Comparison of ENCODE assay signal across 8 cellular contexts in genomic region chr3:127590282-127590592, GRCh38. TPM values are rescaled to one million over a fixed set of nuclear protein-coding genes. Genes with fewer than 3 reads are reported as not detected.
DNase-seq lines count a peak whose midpoint lies in the region; ATAC-seq and TF ChIP-seq lines count a peak whose summit lies in the region.

No MANE protein-coding gene starts in this region.

- H3K4me3 Mint-ChIP-seq in T-helper 2 cell treated with Interferon-gamma antibody and Interleukin-4, amounts not matched to agents 5 μg/mL and 100 μg/mL, for 36 hours, result peak overlapping the region; percentile 96
- H3K4me3 Mint-ChIP-seq in endothelial cell (ENCODE audit: unreplicated experiment) (peak overlapping the region; percentile 96), nephron progenitor cell (peak overlapping the region; percentile 89)

- peak; percentile 30 for ATAC-seq in HG02938 (IDR thresholded peaks at IDR 0.05; ENCODE audit: unreplicated experiment)

- no peak for TF ChIP-seq CTCF in endothelial cell (IDR thresholded peaks at IDR 0.05; ENCODE audit: unreplicated experiment)
- no peak for TF ChIP-seq CTCF in nephron progenitor cell (IDR thresholded peaks at IDR 0.05)

- peak overlapping the region; percentile 99 for H3K27ac Mint-ChIP-seq in T-helper 2 cell treated with Interferon-gamma antibody and Interleukin-4, amounts not matched to agents 5 μg/mL and 100 μg/mL, for 36 hours
- H3K27ac Mint-ChIP-seq in endothelial cell (ENCODE audit: unreplicated experiment), result no peak overlapping the region
- H3K27ac Mint-ChIP-seq in nephron progenitor cell, result no peak overlapping the region

- peaks cover 2% of the 10 kb centered on the region for H3K36me3 Mint-ChIP-seq in T-helper 2 cell treated with Interferon-gamma antibody and Interleukin-4, amounts not matched to agents 5 μg/mL and 100 μg/mL, for 36 hours (ENCODE audit: low read depth)
- H3K36me3 Mint-ChIP-seq in endothelial cell (ENCODE audit: low read depth, unreplicated experiment), result peaks cover 9% of the 10 kb centered on the region
- H3K36me3 Mint-ChIP-seq in nephron progenitor cell (ENCODE audit: low read depth), result peaks cover 2% of the 10 kb centered on the region

- no peaks in the 10 kb centered on the region for H3K27me3 Mint-ChIP-seq in T-helper 2 cell treated with Interferon-gamma antibody and Interleukin-4, amounts not matched to agents 5 μg/mL and 100 μg/mL, for 36 hours (ENCODE audit: low read depth)
- H3K27me3 Mint-ChIP-seq in endothelial cell (ENCODE audit: unreplicated experiment) (peaks cover 13% of the 10 kb centered on the region), nephron progenitor cell (ENCODE audit: low read depth, poor library complexity) (peaks cover 3% of the 10 kb centered on the region)

- peaks cover 23% of the 10 kb centered on the region for H3K4me1 Mint-ChIP-seq in T-helper 2 cell treated with Interferon-gamma antibody and Interleukin-4, amounts not matched to agents 5 μg/mL and 100 μg/mL, for 36 hours (ENCODE audit: low read depth)
- peaks cover 17% of the 10 kb centered on the region for H3K4me1 Mint-ChIP-seq in endothelial cell (ENCODE audit: unreplicated experiment)
- H3K4me1 Mint-ChIP-seq in nephron progenitor cell, result peaks cover 44% of the 10 kb centered on the region

- H3K9me3 Mint-ChIP-seq in T-helper 2 cell treated with Interferon-gamma antibody and Interleukin-4, amounts not matched to agents 5 μg/mL and 100 μg/mL, for 36 hours, result no peaks in the 10 kb centered on the region
- H3K9me3 Mint-ChIP-seq in endothelial cell (ENCODE audit: unreplicated experiment) (no peaks in the 10 kb centered on the region), nephron progenitor cell (no peaks in the 10 kb centered on the region)

- DNase-seq in activated T-cell treated with anti-CD3 and anti-CD28 coated beads for 48 hours (ENCODE audit: low read depth) (peak; percentile 31), endothelial cell (ENCODE audit: low spot score) (no peak), nephron progenitor cell (peak; percentile 58), NCI-H2196 (lab: John Stamatoyannopoulos, UW; ENCODE audit: unreplicated experiment) (no peak), AG08395 (ENCODE audit: low spot score) (no peak)
- no peak for DNase-seq in activated T-cell treated with anti-CD3 and anti-CD28 coated beads, Interleukin-2, amount 50 U/mL, for 1 hour
- DNase-seq in T-helper 2 cell treated with Interferon-gamma antibody and Interleukin-4, amounts not matched to agents 5 μg/mL and 100 μg/mL, for 36 hours (ENCODE audit: low spot score), result no peak

RNA-seq across cellular contexts. Expression of gene TPRA1, which starts 0.3 kb away (rescaled TPM):
- total RNA-seq in endothelial cell (ENCODE audit: unreplicated experiment), result 36.9 TPM

RNA-seq across cellular contexts. Expression of gene MCM2, which starts 8.0 kb away (rescaled TPM):
- 27.8 TPM for total RNA-seq in endothelial cell (ENCODE audit: unreplicated experiment)

RNA-seq across cellular contexts. Expression of gene PODXL2, which starts 38.7 kb away (rescaled TPM):
- 16.4 TPM for total RNA-seq in endothelial cell (ENCODE audit: unreplicated experiment)

Comparison
In these comparisons a context has a peak if more than half of its experiments do, and no peak if none do; other contexts are left out.
1. DNase-seq: peak in activated T-cell treated with anti-CD3 and anti-CD28 coated beads for 48 hours (single experiment) and nephron progenitor cell (single experiment); none in activated T-cell treated with anti-CD3 and anti-CD28 coated beads, Interleukin-2, amount 50 U/mL, for 1 hour (single experiment), T-helper 2 cell treated with Interferon-gamma antibody and Interleukin-4, amounts not matched to agents 5 μg/mL and 100 μg/mL, for 36 hours (single experiment), endothelial cell (single experiment), NCI-H2196 (single experiment) and AG08395 (single experiment).
2. Peak in every context shown above with its lines, with median percentiles within 50 percentile points of each other: H3K4me3 Mint-ChIP-seq.